Comparison of ENCODE assay signal across 8 cellular contexts in genomic region chr16:2157480-2158261, GRCh38. TPM values are rescaled to one million over a fixed set of nuclear protein-coding genes. Genes with fewer than 3 reads are reported as not detected.
DNase-seq lines count a peak whose midpoint lies in the region; ATAC-seq and TF ChIP-seq lines count a peak whose summit lies in the region.

No MANE protein-coding gene starts in this region.

- H3K36me3 Mint-ChIP-seq in central memory CD8-positive, alpha-beta T cell (ENCODE audit: insufficient read depth): peaks cover 9% of the 10 kb centered on the region

- no peak for ATAC-seq in central memory CD8-positive, alpha-beta T cell (replicated peaks; ENCODE audit: extremely low read depth, poor library complexity, severe bottlenecking)
- no peak for ATAC-seq in GM19455 (IDR thresholded peaks at IDR 0.05; ENCODE audit: unreplicated experiment)
- ATAC-seq in GM19328 (IDR thresholded peaks at IDR 0.05; ENCODE audit: unreplicated experiment): no peak

- H3K9me3 ChIP-seq in AG04450 (ENCODE audit: control insufficient read depth, insufficient read depth, low read length): no peaks in the 10 kb centered on the region; the same call in 1 of the 2 replicates

- H2AFZ ChIP-seq in KMS-11 (ENCODE audit: low read depth): no peak overlapping the region

- H3K4me1 Mint-ChIP-seq in central memory CD8-positive, alpha-beta T cell: peaks cover 38% of the 10 kb centered on the region

- H3K79me2 ChIP-seq in KMS-11 (ENCODE audit: insufficient read depth, low read depth): peaks cover 84% of the 10 kb centered on the region

- no peak overlapping the region; the same call in 1 of the 2 replicates for H3K9ac ChIP-seq in KMS-11

- peaks cover 15% of the 10 kb centered on the region; the same call in 1 of the 2 replicates for H4K20me1 ChIP-seq in KMS-11 (ENCODE audit: insufficient read depth)

- peak overlapping the region; percentile 31 for H3K27ac ChIP-seq in AG04450 (ENCODE audit: low read depth, low read length)
- H3K27ac ChIP-seq in KMS-11: no peak overlapping the region

- TF ChIP-seq CTCF in AG04450 (IDR thresholded peaks at IDR 0.05; ENCODE audit: low read depth, low read length): no peak
- TF ChIP-seq CTCF in KMS-11 (conservative IDR thresholded peaks at IDR 0.05; ENCODE audit: low read depth, low read length): no peak

- no peak for DNase-seq in AG04450 (ENCODE audit: low read depth, low spot score)
- no peak for DNase-seq in central memory CD8-positive, alpha-beta T cell (ENCODE audit: low spot score in 2 of 2)
- DNase-seq in myocyte (ENCODE audit: low read depth): peak; percentile 50
- DNase-seq in NCI-H2029 treated with DMSO at 0.1 percent for 48 hours (lab: John Stamatoyannopoulos, UW): no peak
- no peak for DNase-seq in 8988T

- peaks cover 27% of the 10 kb centered on the region for H3K4me1 ChIP-seq in KMS-11 (ENCODE audit: low read depth, poor library complexity, severe bottlenecking)

- H3K9me3 Mint-ChIP-seq in central memory CD8-positive, alpha-beta T cell: no peaks in the 10 kb centered on the region

- no peaks in the 10 kb centered on the region for H3K27me3 Mint-ChIP-seq in central memory CD8-positive, alpha-beta T cell

- peak overlapping the region; percentile 100; the same call in 1 of the 2 replicates for H3K4me2 ChIP-seq in KMS-11

- peak overlapping the region; percentile 90 for H3K4me3 ChIP-seq in AG04450 (ENCODE audit: low read depth, low read length)
- H3K4me3 ChIP-seq in KMS-11 (IDR thresholded peaks at IDR 0.05; ENCODE audit: insufficient read depth, low read depth, low read length): no peak overlapping the region

- H3K27ac Mint-ChIP-seq in central memory CD8-positive, alpha-beta T cell (ENCODE audit: low read depth): peak overlapping the region; percentile 79

- POLR2A ChIA-PET in AG04450 (lab: Yijun Ruan, JAX): interaction anchor here (0.7 kb wide), 1 partner anchor 37 kb away, joined by 7 read pairs; no protein-coding TSS in a partner anchor

- H3K27me3 ChIP-seq in AG04450 (ENCODE audit: control insufficient read depth, insufficient read depth, low read length) (no peaks in the 10 kb centered on the region), KMS-11 (ENCODE audit: insufficient read depth, low read depth) (no peaks in the 10 kb centered on the region)

- CTCF ChIA-PET in AG04450 (lab: Charles Lee): no interaction called here

- peaks cover 7% of the 10 kb centered on the region; the same call in 1 of the 2 replicates for H3K36me3 ChIP-seq in KMS-11 (ENCODE audit: insufficient read depth)

- H3K4me3 Mint-ChIP-seq in central memory CD8-positive, alpha-beta T cell: peak overlapping the region; percentile 79

RNA-seq across cellular contexts. Expression of gene TRAF7, which starts 2.1 kb away (rescaled TPM):
- 35.2 and 49.3 TPM in 2 replicates for polyA plus RNA-seq in AG04450 (2011; rRNA removed)
- polyA minus RNA-seq in AG04450 (2011; rRNA and poly(A)+ RNA removed): 63.6 and 89.1 TPM in 2 replicates
- total RNA-seq in myocyte: 95.8 and 120 TPM in 2 replicates
- polyA plus RNA-seq in myocyte (2012): 120 TPM

RNA-seq across cellular contexts. Expression of gene RAB26, which starts 9.2 kb away (rescaled TPM):
- 3.6 and 5.2 TPM in 2 replicates for polyA plus RNA-seq in AG04450 (2011; rRNA removed)
- 0.74 and 4.4 TPM in 2 replicates for polyA minus RNA-seq in AG04450 (2011; rRNA and poly(A)+ RNA removed)
- total RNA-seq in myocyte: 0.91 and 1.9 TPM in 2 replicates
- polyA plus RNA-seq in myocyte (2012): 1.6 TPM

RNA-seq across cellular contexts. Expression of gene PKD1, which starts 22.0 kb away (rescaled TPM):
- polyA plus RNA-seq in AG04450 (2011; rRNA removed): 16.1 and 21.7 TPM in 2 replicates
- polyA minus RNA-seq in AG04450 (2011; rRNA and poly(A)+ RNA removed): 29.0 and 29.3 TPM in 2 replicates
- total RNA-seq in myocyte: 180 and 198 TPM in 2 replicates
- 142 TPM for polyA plus RNA-seq in myocyte (2012)

RNA-seq across cellular contexts. Expression of gene CASKIN1, which starts 38.7 kb away (rescaled TPM):
- polyA plus RNA-seq in AG04450 (2011; rRNA removed): 0.01 and 0.02 TPM in 2 replicates
- polyA minus RNA-seq in AG04450 (2011; rRNA and poly(A)+ RNA removed): not detected in 2 replicates
- 1.0 and 1.4 TPM in 2 replicates for total RNA-seq in myocyte
- polyA plus RNA-seq in myocyte (2012): 2.3 TPM

RNA-seq across cellular contexts. Expression of gene MLST8, which starts 47.6 kb away (rescaled TPM):
- polyA plus RNA-seq in AG04450 (2011; rRNA removed): 41.1 and 55.1 TPM in 2 replicates
- 47.4 and 58.8 TPM in 2 replicates for polyA minus RNA-seq in AG04450 (2011; rRNA and poly(A)+ RNA removed)
- total RNA-seq in myocyte: 30.3 and 46.9 TPM in 2 replicates
- polyA plus RNA-seq in myocyte (2012): 71.7 TPM
